ENCODE assay signal across 8 cellular contexts in genomic region chr6:113306552-113307145, GRCh38.
DNase-seq lines count a peak whose midpoint lies in the region; ATAC-seq and TF ChIP-seq lines count a peak whose summit lies in the region.

No MANE protein-coding gene starts in this region.

- intact Hi-C loops in mammary epithelial cell (cut with micrococcal nuclease), result loop anchor here (1.0 to 5.0 kb wide), 9 partner anchors 108 to 603 kb away; no protein-coding TSS in a partner anchor
- intact Hi-C loops in lower leg skin (cut with DNase I; ENCODE audit: low total_unique reads), result no loop called here
- intact Hi-C loops in testis (cut with DNase I; ENCODE audit: low total_unique reads), result no loop called here

- H3K4me2 ChIP-seq in DND-41 (ENCODE audit: insufficient read depth, low read length), result no peak overlapping the region
- H3K4me2 ChIP-seq in mammary epithelial cell (ENCODE audit: insufficient read depth, low read depth, low read length), result no peak overlapping the region

- H3K9ac ChIP-seq in DND-41 (ENCODE audit: low read depth, low read length) (no peak overlapping the region), mammary epithelial cell (ENCODE audit: insufficient read depth, low read length) (no peak overlapping the region)

- H3K9me3 ChIP-seq in DND-41 (ENCODE audit: insufficient read depth, low read length, severe bottlenecking) (no peaks in the 10 kb centered on the region), SJSA1 (replicated peaks) (no peaks in the 10 kb centered on the region), mammary epithelial cell (replicated peaks; ENCODE audit: insufficient read depth, low read length) (no peaks in the 10 kb centered on the region), testis (no peaks in the 10 kb centered on the region)

- no peaks in the 10 kb centered on the region for H4K20me1 ChIP-seq in DND-41 (ENCODE audit: insufficient read depth, low read length)
- no peaks in the 10 kb centered on the region for H4K20me1 ChIP-seq in mammary epithelial cell (ENCODE audit: insufficient read depth, low read length)

- no peaks in the 10 kb centered on the region for H3K4me1 ChIP-seq in DND-41 (ENCODE audit: insufficient read depth, low read length)
- no peaks in the 10 kb centered on the region for H3K4me1 ChIP-seq in SJSA1 (replicated peaks)
- H3K4me1 ChIP-seq in mammary epithelial cell (ENCODE audit: insufficient read depth, low read length), result no peaks in the 10 kb centered on the region
- H3K4me1 ChIP-seq in testis, result no peaks in the 10 kb centered on the region

- ATAC-seq in DND-41 (ENCODE audit: insufficient read depth, low read depth) (peak; percentile 67; the same call in 2 of the 3 replicates), GM19328 (IDR thresholded peaks at IDR 0.05; ENCODE audit: unreplicated experiment) (peak; percentile 88), HG03159 (IDR thresholded peaks at IDR 0.05; ENCODE audit: unreplicated experiment) (peak; percentile 98)

- H3K4me3 ChIP-seq in DND-41 (ENCODE audit: low read depth in 1 of 2, low read length in 2 of 2) (no peak overlapping the region), SJSA1 (no peak overlapping the region), mammary epithelial cell (replicated peaks in 1 of 3; ENCODE audit: insufficient read depth in 1 of 3, low read depth in 2 of 3, low read length in 3 of 3) (no peak overlapping the region), lower leg skin (ENCODE audit: low read depth, poor library complexity, severe bottlenecking) (no peak overlapping the region), testis (no peak overlapping the region)

- DNase-seq in DND-41 (peak; percentile 34), SJSA1 (ENCODE audit: low read depth in 1 of 2, low spot score in 2 of 2) (peak; percentile 9 to 45), mammary epithelial cell (peak; percentile 62), lower leg skin (ENCODE audit: low spot score in 2 of 2) (peak; percentile 71 to 88), testis (peak; percentile 79), retina (no peak)

- CTCF ChIA-PET in mammary epithelial cell (lab: Charles Lee; ENCODE audit: low non-redundant PET), result interaction anchor here (0.5 to 1.2 kb wide), 10 partner anchors 38 to 573 kb away, joined by 3 to 7 read pairs (median 4); no protein-coding TSS in a partner anchor

- dilution Hi-C loops in mammary epithelial cell (cut with HindIII; ENCODE audit: low sequenced_read_pairs), result no loop called here

- TF ChIP-seq POLR2A in lower leg skin (IDR thresholded peaks at IDR 0.05) (no peak), testis (IDR thresholded peaks at IDR 0.05) (no peak)

- BruUV-seq in mammary epithelial cell (replicated peaks; lab: Mats Ljungman, UMichigan), result no TSS peak

- H2AFZ ChIP-seq in DND-41 (ENCODE audit: low read depth, low read length), result no peak overlapping the region
- peak overlapping the region; percentile 13 for H2AFZ ChIP-seq in mammary epithelial cell (ENCODE audit: low read depth, low read length)

- peak; percentile 65 for TF ChIP-seq CTCF in DND-41 (IDR thresholded peaks at IDR 0.05; ENCODE audit: borderline replicate concordance, extremely low read depth, low read length, poor library complexity, severe bottlenecking)
- TF ChIP-seq CTCF in mammary epithelial cell (conservative IDR thresholded peaks at IDR 0.05 in 1 of 2, IDR thresholded peaks at IDR 0.05 in 1 of 2; ENCODE audit: extremely low read depth in 1 of 2, insufficient read depth in 1 of 2, low read depth in 1 of 2, low read length in 2 of 2), result peak; percentile 47 to 68
- TF ChIP-seq CTCF in lower leg skin (IDR thresholded peaks at IDR 0.05), result peak in 1 of 3 donors; percentile 29
- peak; percentile 41 to 62 (median 48) for TF ChIP-seq CTCF in testis (IDR thresholded peaks at IDR 0.05)

- WGBS in mammary epithelial cell (ENCODE audit: low coverage, missing lambda C conversion rate), result 50% methylated on average over 5 of the region's 5 CpGs
- WGBS in lower leg skin, 2 donors, result 44 to 54% methylated on average over 5 of the region's 5 CpGs
- 63 to 75% methylated on average over 5 of the region's 5 CpGs for WGBS in testis, 2 donors

- in situ Hi-C loops in mammary epithelial cell (cut with MboI; ENCODE audit: low sequenced_read_pairs in 2 of 2), result loop anchor here in 1 of 2 donors (10.0 kb wide), 1 partner anchor 568 kb away; no protein-coding TSS in a partner anchor

- H3K27me3 ChIP-seq in DND-41 (ENCODE audit: insufficient read depth, low read length, poor library complexity) (no peaks in the 10 kb centered on the region), SJSA1 (replicated peaks) (no peaks in the 10 kb centered on the region), mammary epithelial cell (ENCODE audit: insufficient read depth, low read length) (no peaks in the 10 kb centered on the region), testis (no peaks in the 10 kb centered on the region)

- H3K36me3 ChIP-seq in DND-41 (ENCODE audit: insufficient read depth, low read length), result no peaks in the 10 kb centered on the region
- no peaks in the 10 kb centered on the region for H3K36me3 ChIP-seq in SJSA1
- H3K36me3 ChIP-seq in mammary epithelial cell (ENCODE audit: insufficient read depth, low read length), result no peaks in the 10 kb centered on the region
- H3K36me3 ChIP-seq in testis (ENCODE audit: low read depth, missing control alignments), result no peaks in the 10 kb centered on the region

- no peaks in the 10 kb centered on the region for H3K79me2 ChIP-seq in DND-41 (ENCODE audit: insufficient read depth, low read length)
- no peaks in the 10 kb centered on the region for H3K79me2 ChIP-seq in mammary epithelial cell (ENCODE audit: insufficient read depth, low read length)

- H3K27ac ChIP-seq in DND-41 (ENCODE audit: low read length) (no peak overlapping the region), SJSA1 (no peak overlapping the region), mammary epithelial cell (ENCODE audit: insufficient read depth, low read depth, low read length) (no peak overlapping the region), testis (no peak overlapping the region)
